Comparison of ENCODE assay signal across 8 cellular contexts in genomic region chr2:38973266-38973665, GRCh38.
"Had no signal": no experiment of that assay in that cellular context is flagged by ENCODE, and none has a peak within 500 bp of the region (broad histone marks: within the 10 kb centered on the region; RNA-seq: fewer than 3 reads in every experiment).

No MANE protein-coding gene starts in this region.

- H3K4me3 ChIP-seq: GM23338 had no signal

- H3K4me1 Mint-ChIP-seq: GM23338 had no signal

- H3K27ac Mint-ChIP-seq: GM23338, H9 had no signal

- FAIRE-seq: H1, H54, HTR-8/SVneo had no signal

- DNase-seq: H9, HCEC 1CT, KBM-7 had no signal

- H3K4me3 Mint-ChIP-seq: GM23338, H9 had no signal

- H3K9me3 Mint-ChIP-seq: GM23338, H9 had no signal

- H3K9ac ChIP-seq: KMS-11 had no signal

- ATAC-seq: GM23338 had no signal

- H3K4me2 ChIP-seq: GM23338, KMS-11 had no signal

- H3K27ac ChIP-seq: KMS-11 had no signal

- H2AFZ ChIP-seq: GM23338 had no signal
